Comparison of ENCODE assay signal across 20 cellular contexts in genomic region chr14:101713641-101714349, GRCh38. TPM values are rescaled to one million over a fixed set of nuclear protein-coding genes. Genes with fewer than 3 reads are reported as not detected.
A peak's percentile ranks its signal among the peaks of the same experiment; 100 is the strongest.
DNase-seq lines count a peak whose midpoint lies in the region; ATAC-seq and TF ChIP-seq lines count a peak whose summit lies in the region.
"Had no signal": no experiment of that assay in that cellular context is flagged by ENCODE, and none has a peak within 500 bp of the region (broad histone marks: within the 10 kb centered on the region; RNA-seq: fewer than 3 reads in every experiment).

No MANE protein-coding gene starts in this region.

- H3K27ac Mint-ChIP-seq in activated T-cell treated with anti-CD3 and anti-CD28 coated beads, Interleukin-2, amount 50 U/mL, for 24 hours = peak overlapping the region; percentile 34
- H3K27ac Mint-ChIP-seq in activated CD8-positive, alpha-beta T cell treated with anti-CD3 and anti-CD28 coated beads for 36 hours = peak overlapping the region; percentile 77
- H3K27ac Mint-ChIP-seq in endothelial cell (ENCODE audit: unreplicated experiment) = no peak overlapping the region
- H3K27ac Mint-ChIP-seq: activated B cell treated with CpG ODN at 0.5 μM for 24 hours, progenitor cell of endocrine pancreas had no signal

- H3K9me3 Mint-ChIP-seq in activated T-cell treated with anti-CD3 and anti-CD28 coated beads, Interleukin-2, amount 50 U/mL, for 24 hours = no peaks in the 10 kb centered on the region
- H3K9me3 Mint-ChIP-seq in activated CD8-positive, alpha-beta T cell treated with anti-CD3 and anti-CD28 coated beads for 36 hours = peaks cover 9% of the 10 kb centered on the region
- no peaks in the 10 kb centered on the region for H3K9me3 Mint-ChIP-seq in endothelial cell (ENCODE audit: unreplicated experiment)

- H3K36me3 Mint-ChIP-seq in activated T-cell treated with anti-CD3 and anti-CD28 coated beads, Interleukin-2, amount 50 U/mL, for 24 hours (ENCODE audit: low read depth) = no peaks in the 10 kb centered on the region
- peaks cover 2% of the 10 kb centered on the region for H3K36me3 Mint-ChIP-seq in activated CD8-positive, alpha-beta T cell treated with anti-CD3 and anti-CD28 coated beads for 36 hours (ENCODE audit: low read depth)
- H3K36me3 Mint-ChIP-seq in endothelial cell (ENCODE audit: low read depth, unreplicated experiment) = peaks cover 3% of the 10 kb centered on the region

- no peak for TF ChIP-seq EP300 in suprapubic skin (IDR thresholded peaks at IDR 0.05)

- H3K4me3 Mint-ChIP-seq in activated T-cell treated with anti-CD3 and anti-CD28 coated beads, Interleukin-2, amount 50 U/mL, for 24 hours = no peak overlapping the region
- no peak overlapping the region for H3K4me3 Mint-ChIP-seq in activated CD8-positive, alpha-beta T cell treated with anti-CD3 and anti-CD28 coated beads for 36 hours
- H3K4me3 Mint-ChIP-seq in endothelial cell (ENCODE audit: unreplicated experiment) = peak overlapping the region; percentile 16
- H3K4me3 Mint-ChIP-seq: activated B cell treated with CpG ODN at 0.5 μM for 24 hours, neural crest cell had no signal

- no peak for TF ChIP-seq POLR2A in suprapubic skin (IDR thresholded peaks at IDR 0.05)

- CTCF ChIA-PET in activated CD8-positive, alpha-beta T cell treated with anti-CD3 and anti-CD28 coated beads for 36 hours (lab: Charles Lee) = interaction anchor here (0.9 kb wide), 1 partner anchor 55 kb away, joined by 3 read pairs; no protein-coding TSS in a partner anchor

- H3K9me3 ChIP-seq in suprapubic skin = no peaks in the 10 kb centered on the region
- H3K9me3 ChIP-seq: esophagus squamous epithelium, uterus had no signal

- H3K4me1 ChIP-seq in suprapubic skin = no peaks in the 10 kb centered on the region
- H3K4me1 ChIP-seq: esophagus squamous epithelium, uterus had no signal

- no peaks in the 10 kb centered on the region for H3K27me3 Mint-ChIP-seq in activated T-cell treated with anti-CD3 and anti-CD28 coated beads, Interleukin-2, amount 50 U/mL, for 24 hours
- no peaks in the 10 kb centered on the region for H3K27me3 Mint-ChIP-seq in activated CD8-positive, alpha-beta T cell treated with anti-CD3 and anti-CD28 coated beads for 36 hours
- peaks cover 16% of the 10 kb centered on the region for H3K27me3 Mint-ChIP-seq in endothelial cell (ENCODE audit: unreplicated experiment)
- H3K27me3 Mint-ChIP-seq: progenitor cell of endocrine pancreas had no signal

- no peak overlapping the region for H3K27ac ChIP-seq in suprapubic skin
- H3K27ac ChIP-seq: esophagus squamous epithelium, uterus had no signal

- DNase-seq in activated T-cell treated with anti-CD3 and anti-CD28 coated beads, Interleukin-2, amount 50 U/mL, for 24 hours = no peak
- DNase-seq in activated T-cell treated with anti-CD3 and anti-CD28 coated beads for 4 hours (no peak), endothelial cell (ENCODE audit: low spot score) (no peak), suprapubic skin (ENCODE audit: low spot score in 2 of 2) (peak; percentile 9 to 13), SIG-M5 (lab: John Stamatoyannopoulos, UW) (no peak), NCI-H1436 treated with DMSO at 0.1 percent for 48 hours (lab: John Stamatoyannopoulos, UW) (no peak), NCI-H345 treated with DMSO at 0.1 percent for 48 hours (lab: John Stamatoyannopoulos, UW; ENCODE audit: unreplicated experiment) (no peak)
- no peak for DNase-seq in activated CD8-positive, alpha-beta T cell treated with anti-CD3 and anti-CD28 coated beads for 36 hours
- DNase-seq: activated B cell treated with CpG ODN at 0.5 μM for 24 hours; DMS79 treated with DMSO at 0.1 percent for 48 hours; esophagus squamous epithelium; left cardiac atrium; NCI-H69; OCI-M1; SHP77; stimulated activated CD4-positive, alpha-beta T cell treated with anti-CD3 and anti-CD28 coated beads, Interleukin-4, amount 100 ng/mL, for 1 hour had no signal

- 83% methylated on average over 6 of the region's 6 CpGs for WGBS in suprapubic skin

- H3K36me3 ChIP-seq in suprapubic skin = no peaks in the 10 kb centered on the region
- H3K36me3 ChIP-seq: esophagus squamous epithelium, uterus had no signal

- no peak for TF ChIP-seq CTCF in activated CD8-positive, alpha-beta T cell treated with anti-CD3 and anti-CD28 coated beads for 36 hours (IDR thresholded peaks at IDR 0.05)
- TF ChIP-seq CTCF in endothelial cell (IDR thresholded peaks at IDR 0.05; ENCODE audit: unreplicated experiment) (no peak), suprapubic skin (IDR thresholded peaks at IDR 0.05) (no peak)

- no peak overlapping the region for H3K4me3 ChIP-seq in suprapubic skin
- H3K4me3 ChIP-seq: esophagus squamous epithelium, uterus had no signal

- intact Hi-C loops in activated CD8-positive, alpha-beta T cell treated with anti-CD3 and anti-CD28 coated beads for 36 hours (cut with micrococcal nuclease) = no loop called here

- H3K27me3 ChIP-seq in suprapubic skin = no peaks in the 10 kb centered on the region
- H3K27me3 ChIP-seq: esophagus squamous epithelium, uterus had no signal

- POLR2A ChIA-PET in activated CD8-positive, alpha-beta T cell treated with anti-CD3 and anti-CD28 coated beads for 36 hours (lab: Charles Lee) = no interaction called here

- ATAC-seq in activated CD8-positive, alpha-beta T cell treated with anti-CD3 and anti-CD28 coated beads for 36 hours = peak; percentile 35
- ATAC-seq: HCT116, left cardiac atrium had no signal

- H3K4me1 Mint-ChIP-seq in activated T-cell treated with anti-CD3 and anti-CD28 coated beads, Interleukin-2, amount 50 U/mL, for 24 hours (ENCODE audit: low read depth) = peaks cover 27% of the 10 kb centered on the region
- peaks cover 20% of the 10 kb centered on the region for H3K4me1 Mint-ChIP-seq in activated CD8-positive, alpha-beta T cell treated with anti-CD3 and anti-CD28 coated beads for 36 hours (ENCODE audit: low read depth)
- H3K4me1 Mint-ChIP-seq in endothelial cell (ENCODE audit: unreplicated experiment) = no peaks in the 10 kb centered on the region
- H3K4me1 Mint-ChIP-seq: activated B cell treated with CpG ODN at 0.5 μM for 24 hours had no signal

RNA-seq across cellular contexts. Expression of gene PPP2R5C, which starts 47.7 kb away (rescaled TPM):
- total RNA-seq in activated CD8-positive, alpha-beta T cell treated with anti-CD3 and anti-CD28 coated beads for 36 hours = 100 to 1,000 TPM; 238 to 242 TPM
- total RNA-seq in endothelial cell (ENCODE audit: unreplicated experiment) (71.5 TPM), suprapubic skin (100 to 1,000 TPM; 104 to 149 (median 119) TPM)

Comparison
In these comparisons a context has a peak if more than half of its experiments do, and no peak if none do; other contexts are left out.
1. DNase-seq: peak in suprapubic skin (2 of 2); none in activated T-cell treated with anti-CD3 and anti-CD28 coated beads, Interleukin-2, amount 50 U/mL, for 24 hours (single experiment), activated T-cell treated with anti-CD3 and anti-CD28 coated beads for 4 hours (single experiment), activated CD8-positive, alpha-beta T cell treated with anti-CD3 and anti-CD28 coated beads for 36 hours (single experiment), endothelial cell (single experiment), SIG-M5 (single experiment), NCI-H1436 treated with DMSO at 0.1 percent for 48 hours (single experiment) and NCI-H345 treated with DMSO at 0.1 percent for 48 hours (single experiment).